In the genomic region with DNA sequence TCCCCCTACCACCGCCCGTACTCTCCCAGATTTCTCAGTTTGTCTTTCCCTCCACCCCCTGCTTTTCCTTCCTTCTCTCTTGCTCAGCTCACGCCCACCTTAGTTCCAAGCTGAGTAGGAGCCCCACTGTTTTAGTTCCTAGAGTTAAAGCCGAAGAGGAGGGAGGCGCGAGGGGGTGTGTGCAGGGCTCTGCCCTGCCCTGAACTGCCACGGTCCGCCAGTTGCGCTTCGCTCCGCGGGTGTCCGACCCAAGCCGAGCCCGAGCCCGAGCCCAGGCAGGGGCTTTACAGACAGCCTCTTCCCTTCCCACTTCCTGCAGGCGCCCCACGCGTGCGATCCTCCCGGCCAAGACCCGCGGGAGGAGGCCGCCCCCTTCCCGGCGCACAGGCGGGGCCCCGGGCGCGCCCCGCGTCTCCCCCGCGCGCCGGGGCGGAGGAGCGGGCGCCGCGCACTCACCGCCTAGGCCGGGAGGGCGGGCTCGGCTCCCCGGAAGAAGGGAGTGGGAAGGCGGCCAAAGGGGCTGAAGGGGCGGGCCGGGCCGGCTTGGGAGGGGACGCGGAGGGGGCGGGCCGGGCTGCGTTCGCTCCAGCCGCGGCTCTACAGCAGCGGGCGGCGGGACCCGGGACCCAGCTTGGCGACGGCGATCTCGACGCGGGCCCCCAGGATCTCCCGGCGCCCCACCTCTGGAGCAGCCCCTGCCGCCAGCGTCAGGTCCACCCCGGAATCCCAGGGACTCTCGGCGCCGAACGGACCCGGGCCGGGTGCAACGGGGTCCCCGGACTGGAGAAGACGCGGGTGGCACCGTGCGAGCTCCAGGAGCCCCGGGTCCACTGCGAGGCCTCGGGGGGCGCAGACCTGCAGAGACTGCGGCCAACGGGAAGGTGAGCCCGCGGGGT, we compare ENCODE assay signal across 8 cellular contexts. TPM values are rescaled to one million over a fixed set of nuclear protein-coding genes. Genes with fewer than 3 reads are reported as not detected.
DNase-seq lines count a peak whose midpoint lies in the region; ATAC-seq and TF ChIP-seq lines count a peak whose summit lies in the region.

A gene with protein sequence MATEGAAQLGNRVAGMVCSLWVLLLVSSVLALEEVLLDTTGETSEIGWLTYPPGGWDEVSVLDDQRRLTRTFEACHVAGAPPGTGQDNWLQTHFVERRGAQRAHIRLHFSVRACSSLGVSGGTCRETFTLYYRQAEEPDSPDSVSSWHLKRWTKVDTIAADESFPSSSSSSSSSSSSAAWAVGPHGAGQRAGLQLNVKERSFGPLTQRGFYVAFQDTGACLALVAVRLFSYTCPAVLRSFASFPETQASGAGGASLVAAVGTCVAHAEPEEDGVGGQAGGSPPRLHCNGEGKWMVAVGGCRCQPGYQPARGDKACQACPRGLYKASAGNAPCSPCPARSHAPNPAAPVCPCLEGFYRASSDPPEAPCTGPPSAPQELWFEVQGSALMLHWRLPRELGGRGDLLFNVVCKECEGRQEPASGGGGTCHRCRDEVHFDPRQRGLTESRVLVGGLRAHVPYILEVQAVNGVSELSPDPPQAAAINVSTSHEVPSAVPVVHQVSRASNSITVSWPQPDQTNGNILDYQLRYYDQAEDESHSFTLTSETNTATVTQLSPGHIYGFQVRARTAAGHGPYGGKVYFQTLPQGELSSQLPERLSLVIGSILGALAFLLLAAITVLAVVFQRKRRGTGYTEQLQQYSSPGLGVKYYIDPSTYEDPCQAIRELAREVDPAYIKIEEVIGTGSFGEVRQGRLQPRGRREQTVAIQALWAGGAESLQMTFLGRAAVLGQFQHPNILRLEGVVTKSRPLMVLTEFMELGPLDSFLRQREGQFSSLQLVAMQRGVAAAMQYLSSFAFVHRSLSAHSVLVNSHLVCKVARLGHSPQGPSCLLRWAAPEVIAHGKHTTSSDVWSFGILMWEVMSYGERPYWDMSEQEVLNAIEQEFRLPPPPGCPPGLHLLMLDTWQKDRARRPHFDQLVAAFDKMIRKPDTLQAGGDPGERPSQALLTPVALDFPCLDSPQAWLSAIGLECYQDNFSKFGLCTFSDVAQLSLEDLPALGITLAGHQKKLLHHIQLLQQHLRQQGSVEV (plus strand): TSS at position 572 of the 896 bp plus-strand sequence. CDS start 8,152 bp downstream, outside the sequence.

- ATAC-seq in HG02981 (IDR thresholded peaks at IDR 0.05; ENCODE audit: unreplicated experiment) = peak; percentile 47

- peak within 1 kb of the TSS; percentile 73 for H3K4me3 ChIP-seq in epithelial cell of esophagus (ENCODE audit: low read length)

- DNase-seq in NCI-H1417 (lab: John Stamatoyannopoulos, UW) = peak in 2 of 3 experiments; percentile 57 to 58
- no peak for DNase-seq in NCI-H1417 treated with DMSO at 0.1 percent for 48 hours (lab: John Stamatoyannopoulos, UW)
- DNase-seq in NCI-H69 (lab: John Stamatoyannopoulos, UW) = peak; percentile 82
- peak; percentile 44 for DNase-seq in activated T-cell treated with anti-CD3 and anti-CD28 coated beads for 24 hours (ENCODE audit: low read depth)
- peak; percentile 51 for DNase-seq in epithelial cell of esophagus (ENCODE audit: low read depth)
- peak; percentile 76 for DNase-seq in mucosa of gallbladder (ENCODE audit: low spot score)
- peak; percentile 33 to 34 for DNase-seq in stimulated activated CD8-positive, alpha-beta memory T cell treated with anti-CD3 and anti-CD28 coated beads, Interleukin-7, amount 100 ng/mL, for 48 hours (ENCODE audit: extremely low read depth in 1 of 2, low read depth in 1 of 2)

- no peak for TF ChIP-seq CTCF in epithelial cell of esophagus (IDR thresholded peaks at IDR 0.05; ENCODE audit: insufficient read depth, low read depth, low read length, missing control alignments)

RNA-seq across cellular contexts. Expression of the gene that starts here (rescaled TPM):
- 16.7 TPM for total RNA-seq in mucosa of gallbladder
